Comparison of ENCODE assay signal across 8 cellular contexts in genomic region chr4:105637409-105638258, GRCh38.
A peak's percentile ranks its signal among the peaks of the same experiment; 100 is the strongest.
DNase-seq lines count a peak whose midpoint lies in the region; ATAC-seq and TF ChIP-seq lines count a peak whose summit lies in the region.

No MANE protein-coding gene starts in this region.

- ATAC-seq in GM19467 (IDR thresholded peaks at IDR 0.05; ENCODE audit: unreplicated experiment) (peak; percentile 87), HG03457 (IDR thresholded peaks at IDR 0.05; ENCODE audit: unreplicated experiment) (peak; percentile 56), psoas muscle (peak; percentile 44 to 88 (median 66))

- no peak overlapping the region for H3K27ac ChIP-seq in psoas muscle

- TF ChIP-seq CTCF in fibroblast of the aortic adventitia (IDR thresholded peaks at IDR 0.05; ENCODE audit: insufficient read depth, low read length) (no peak), psoas muscle (IDR thresholded peaks at IDR 0.05) (no peak)

- H3K27me3 ChIP-seq in psoas muscle (ENCODE audit: insufficient read depth in 3 of 3, low read length in 2 of 3), result no peaks in the 10 kb centered on the region

- DNase-seq in DMS 273 treated with DMSO at 0.1 percent for 48 hours (lab: John Stamatoyannopoulos, UW), result peak; percentile 38
- DNase-seq in NOMO-1 treated with DMSO at 0.1 percent for 48 hours (lab: John Stamatoyannopoulos, UW; ENCODE audit: unreplicated experiment), result peak; percentile 64
- peak; percentile 22 for DNase-seq in fibroblast of the aortic adventitia (ENCODE audit: low read depth)
- DNase-seq in psoas muscle, result peak; percentile 58 to 73
- DNase-seq in EL, result no peak
- DNase-seq in hepatic stellate cell (ENCODE audit: low spot score), result no peak

- no peaks in the 10 kb centered on the region for H3K9me3 ChIP-seq in psoas muscle

- 50 to 65% (median 58%) methylated on average over 5 of the region's 5 CpGs for WGBS in psoas muscle, 3 donors

- intact Hi-C loops in psoas muscle (cut with DNase I), result no loop called here

- H3K4me3 ChIP-seq in fibroblast of the aortic adventitia (ENCODE audit: low read depth, low read length) (no peak overlapping the region), psoas muscle (no peak overlapping the region)

- no peaks in the 10 kb centered on the region for H3K36me3 ChIP-seq in psoas muscle (ENCODE audit: insufficient read depth in 1 of 2, low read depth in 1 of 2)

- H3K4me1 ChIP-seq in psoas muscle, result peaks cover 22% of the 10 kb centered on the region

Comparison
In these comparisons a context has a peak if more than half of its experiments do, and no peak if none do; other contexts are left out.
1. DNase-seq: peak in DMS 273 treated with DMSO at 0.1 percent for 48 hours (single experiment), NOMO-1 treated with DMSO at 0.1 percent for 48 hours (single experiment), fibroblast of the aortic adventitia (single experiment) and psoas muscle (2 of 2); none in EL (single experiment) and hepatic stellate cell (single experiment).
2. Peak in every context shown above with its lines, with median percentiles within 50 percentile points of each other: ATAC-seq.